13 cellular contexts compared by ENCODE assay signal in genomic region chr13:91313581-91313980, GRCh38. TPM values are rescaled to one million over a fixed set of nuclear protein-coding genes. Genes with fewer than 3 reads are reported as not detected.
DNase-seq lines count a peak whose midpoint lies in the region; ATAC-seq and TF ChIP-seq lines count a peak whose summit lies in the region.
"Had no signal": no experiment of that assay in that cellular context is flagged by ENCODE, and none has a peak within 500 bp of the region (broad histone marks: within the 10 kb centered on the region; RNA-seq: fewer than 3 reads in every experiment).

No MANE protein-coding gene starts in this region.

- peaks cover 9% of the 10 kb centered on the region for H3K4me1 Mint-ChIP-seq in activated T-cell treated with anti-CD3 and anti-CD28 coated beads, Interleukin-2, amount 50 U/mL, for 4 hours (ENCODE audit: low read depth)
- H3K4me1 Mint-ChIP-seq in stimulated activated effector memory CD8-positive, alpha-beta T cell treated with anti-CD3 and anti-CD28 coated beads, Interleukin-12 subunit alpha, Interleukin-12 subunit beta, amount 100 ng/mL, for 72 hours = peaks cover 9% of the 10 kb centered on the region
- H3K4me1 Mint-ChIP-seq in chondrocyte (ENCODE audit: low read depth) = no peaks in the 10 kb centered on the region

- no peaks in the 10 kb centered on the region for H3K36me3 ChIP-seq in vagina
- H3K36me3 ChIP-seq: MG63, transverse colon had no signal

- TF ChIP-seq POLR2A in vagina (IDR thresholded peaks at IDR 0.05) = no peak

- no peak for DNase-seq in activated T-cell treated with anti-CD3 and anti-CD28 coated beads, Interleukin-2, amount 50 U/mL, for 4 hours
- no peak for DNase-seq in activated T-cell treated with anti-CD3 and anti-CD28 coated beads, Interleukin-2, amount 50 U/mL, for 1 hour
- no peak for DNase-seq in stimulated activated effector memory CD8-positive, alpha-beta T cell treated with anti-CD3 and anti-CD28 coated beads, Interleukin-12 subunit alpha, Interleukin-12 subunit beta, amount 100 ng/mL, for 72 hours (ENCODE audit: low spot score in 2 of 2)
- DNase-seq in chondrocyte (ENCODE audit: low spot score) = no peak
- DNase-seq in vagina (ENCODE audit: extremely low spot score in 2 of 2) = no peak
- no peak for DNase-seq in left lobe of liver (ENCODE audit: low spot score)
- DNase-seq: kidney, MG63, transverse colon had no signal

- peak overlapping the region; percentile 42 for H3K4me3 Mint-ChIP-seq in activated T-cell treated with anti-CD3 and anti-CD28 coated beads, Interleukin-2, amount 50 U/mL, for 4 hours
- peak overlapping the region; percentile 45 for H3K4me3 Mint-ChIP-seq in stimulated activated effector memory CD8-positive, alpha-beta T cell treated with anti-CD3 and anti-CD28 coated beads, Interleukin-12 subunit alpha, Interleukin-12 subunit beta, amount 100 ng/mL, for 72 hours
- H3K4me3 Mint-ChIP-seq in chondrocyte (ENCODE audit: unreplicated experiment) = no peak overlapping the region
- H3K4me3 Mint-ChIP-seq: neural crest cell had no signal

- H3K27ac ChIP-seq in vagina = no peak overlapping the region
- H3K27ac ChIP-seq: body of pancreas, transverse colon had no signal

- TF ChIP-seq CTCF in chondrocyte (IDR thresholded peaks at IDR 0.05) (no peak), vagina (IDR thresholded peaks at IDR 0.05) (no peak)

- no peak for ATAC-seq in activated T-cell treated with anti-CD3 and anti-CD28 coated beads, Interleukin-2, amount 50 U/mL, for 4 hours
- ATAC-seq in HG02678 (IDR thresholded peaks at IDR 0.05; ENCODE audit: unreplicated experiment) (peak; percentile 58), HG03558 (IDR thresholded peaks at IDR 0.05; ENCODE audit: extremely low read depth, unreplicated experiment) (peak; percentile 46), left lobe of liver (no peak)
- peak; percentile 62 for ATAC-seq in stimulated activated effector memory CD8-positive, alpha-beta T cell treated with anti-CD3 and anti-CD28 coated beads, Interleukin-12 subunit alpha, Interleukin-12 subunit beta, amount 100 ng/mL, for 72 hours

- no peaks in the 10 kb centered on the region for H3K4me1 ChIP-seq in vagina
- H3K4me1 ChIP-seq: body of pancreas had no signal

- H3K27me3 ChIP-seq in vagina = no peaks in the 10 kb centered on the region

- H3K9me3 Mint-ChIP-seq in activated T-cell treated with anti-CD3 and anti-CD28 coated beads, Interleukin-2, amount 50 U/mL, for 4 hours = no peaks in the 10 kb centered on the region
- H3K9me3 Mint-ChIP-seq in stimulated activated effector memory CD8-positive, alpha-beta T cell treated with anti-CD3 and anti-CD28 coated beads, Interleukin-12 subunit alpha, Interleukin-12 subunit beta, amount 100 ng/mL, for 72 hours = no peaks in the 10 kb centered on the region
- H3K9me3 Mint-ChIP-seq in chondrocyte (ENCODE audit: low read depth) = no peaks in the 10 kb centered on the region
- H3K9me3 Mint-ChIP-seq: neural crest cell had no signal

- no peaks in the 10 kb centered on the region for H3K36me3 Mint-ChIP-seq in activated T-cell treated with anti-CD3 and anti-CD28 coated beads, Interleukin-2, amount 50 U/mL, for 4 hours (ENCODE audit: insufficient read depth)
- H3K36me3 Mint-ChIP-seq in stimulated activated effector memory CD8-positive, alpha-beta T cell treated with anti-CD3 and anti-CD28 coated beads, Interleukin-12 subunit alpha, Interleukin-12 subunit beta, amount 100 ng/mL, for 72 hours = no peaks in the 10 kb centered on the region
- no peaks in the 10 kb centered on the region for H3K36me3 Mint-ChIP-seq in chondrocyte (ENCODE audit: low read depth)

- intact Hi-C loops in vagina (cut with DNase I) = no loop called here

- H3K4me3 ChIP-seq in vagina = no peak overlapping the region
- H3K4me3 ChIP-seq: body of pancreas, MG63, transverse colon had no signal

- H3K27ac Mint-ChIP-seq in stimulated activated effector memory CD8-positive, alpha-beta T cell treated with anti-CD3 and anti-CD28 coated beads, Interleukin-12 subunit alpha, Interleukin-12 subunit beta, amount 100 ng/mL, for 72 hours = no peak overlapping the region
- no peak overlapping the region for H3K27ac Mint-ChIP-seq in chondrocyte (ENCODE audit: unreplicated experiment)

- H3K9me3 ChIP-seq in vagina = no peaks in the 10 kb centered on the region
- H3K9me3 ChIP-seq: body of pancreas, MG63, transverse colon had no signal

- H3K27me3 Mint-ChIP-seq in activated T-cell treated with anti-CD3 and anti-CD28 coated beads, Interleukin-2, amount 50 U/mL, for 4 hours (ENCODE audit: low read depth) = peaks cover 11% of the 10 kb centered on the region
- H3K27me3 Mint-ChIP-seq in chondrocyte (ENCODE audit: low read depth) = no peaks in the 10 kb centered on the region

RNA-seq across cellular contexts. Expression of gene MIR17HG, which starts 33.9 kb away (rescaled TPM):
- total RNA-seq in activated T-cell treated with anti-CD3 and anti-CD28 coated beads, Interleukin-2, amount 50 U/mL, for 4 hours = 10 to 100 TPM; 33.9 to 35.6 (median 34.6) TPM
- total RNA-seq in chondrocyte (0.74 to 2.4 TPM (median 0.82 TPM) in 3 replicates), vagina (1.7 TPM), left lobe of liver (1.9 TPM)

Comparison
In these comparisons a context has a peak if more than half of its experiments do, and no peak if none do; other contexts are left out.
1. ATAC-seq: peak in HG02678 (single experiment), HG03558 (single experiment) and stimulated activated effector memory CD8-positive, alpha-beta T cell treated with anti-CD3 and anti-CD28 coated beads, Interleukin-12 subunit alpha, Interleukin-12 subunit beta, amount 100 ng/mL, for 72 hours (single experiment); none in activated T-cell treated with anti-CD3 and anti-CD28 coated beads, Interleukin-2, amount 50 U/mL, for 4 hours (0 of 2) and left lobe of liver (single experiment).
2. RNA of gene MIR17HG, which starts 33.9 kb away (total RNA-seq): 33.9 to 35.6 TPM in activated T-cell treated with anti-CD3 and anti-CD28 coated beads, Interleukin-2, amount 50 U/mL, for 4 hours; 1.9 TPM in left lobe of liver (single experiment), 1.7 TPM in vagina (single experiment) and 0.74 to 2.4 TPM in chondrocyte; every median in the first group is over 10 times any median in the second.